In genomic region chr18:47932170-47932569, GRCh38 we compare ENCODE assay signal across 9 cellular contexts. TPM values are rescaled to one million over a fixed set of nuclear protein-coding genes. Genes with fewer than 3 reads are reported as not detected.
DNase-seq lines count a peak whose midpoint lies in the region; ATAC-seq, FAIRE-seq and TF ChIP-seq lines count a peak whose summit lies in the region.
"Had no signal": no experiment of that assay in that cellular context is flagged by ENCODE, and none has a peak within 500 bp of the region (broad histone marks: within the 10 kb centered on the region; RNA-seq: fewer than 3 reads in every experiment).

No MANE protein-coding gene starts in this region.

- no peak overlapping the region for H3K9ac ChIP-seq in PC-3 (ENCODE audit: low read length)
- H3K9ac ChIP-seq in endocrine pancreas (ENCODE audit: control insufficient read depth, insufficient read depth, low read length) = no peak overlapping the region

- intact Hi-C loops in PC-3 (cut with micrococcal nuclease) = loop anchor here (5.0 kb wide), 1 partner anchor 70 kb away; no protein-coding TSS in a partner anchor
- intact Hi-C loops in sigmoid colon (cut with DNase I) = loop anchor here (5.0 to 10.0 kb wide), 5 partner anchors 185 to 1555 kb away; partner anchors contain the start of genes C18orf32, CTIF and HDHD2

- H4K20me1 ChIP-seq in PC-3 (ENCODE audit: low read length) = no peaks in the 10 kb centered on the region

- no peaks in the 10 kb centered on the region; the same call in 1 of the 2 replicates for H3K4me1 ChIP-seq in PC-3 (ENCODE audit: insufficient read depth, low read length)
- H3K4me1 ChIP-seq in endocrine pancreas (ENCODE audit: control insufficient read depth, insufficient read depth, low read length) = peaks cover 7% of the 10 kb centered on the region
- peaks cover 0 to 31% (median 26%) of the 10 kb centered on the region in 4 donors for H3K4me1 ChIP-seq in sigmoid colon

- H3K4me3 ChIP-seq in PC-3 (ENCODE audit: low read length) = no peak overlapping the region; the same call in 1 of the 2 replicates
- peak overlapping the region; percentile 74 for H3K4me3 ChIP-seq in endocrine pancreas (ENCODE audit: control insufficient read depth, insufficient read depth, low read length)
- no peak overlapping the region for H3K4me3 ChIP-seq in sigmoid colon
- H3K4me3 ChIP-seq in foreskin fibroblast (ENCODE audit: low read depth in 1 of 2, low read length in 2 of 2) = no peak overlapping the region

- TF ChIP-seq POLR2A in GM12892 (IDR thresholded peaks at IDR 0.05; ENCODE audit: low read depth, low read length) (no peak), sigmoid colon (IDR thresholded peaks at IDR 0.05) (no peak)

- H3K9me2 ChIP-seq in PC-3 (replicated peaks; ENCODE audit: low read length) = no peaks in the 10 kb centered on the region

- TF ChIP-seq EP300 in sigmoid colon (IDR thresholded peaks at IDR 0.05) = no peak

- FAIRE-seq in GM12892 (lab: Jason Lieb, UNC) = peak; percentile 38

- no peak for TF ChIP-seq CTCF in PC-3 (conservative IDR thresholded peaks at IDR 0.05; ENCODE audit: low read depth, low read length)
- no peak for TF ChIP-seq CTCF in sigmoid colon (IDR thresholded peaks at IDR 0.05)
- TF ChIP-seq CTCF in foreskin fibroblast (IDR thresholded peaks at IDR 0.05; ENCODE audit: low read depth, low read length) = no peak

- peaks cover 27% of the 10 kb centered on the region for H3K79me2 ChIP-seq in PC-3 (ENCODE audit: low read length)

- DNase-seq in GM12892 (ENCODE audit: insufficient read length) (no peak), PC-3 (no peak), sigmoid colon (no peak), NCI-H1105 treated with DMSO at 0.1 percent for 48 hours (lab: John Stamatoyannopoulos, UW) (no peak), kidney tubule cell (ENCODE audit: low spot score) (no peak), foreskin fibroblast (no peak)
- DNase-seq: NCI-H2107 had no signal

- CTCF ChIA-PET in PC-3 (lab: Charles Lee) = no interaction called here

- H3K36me3 ChIP-seq in PC-3 (ENCODE audit: low read depth, low read length) (no peaks in the 10 kb centered on the region), endocrine pancreas (ENCODE audit: control insufficient read depth, insufficient read depth, low read length) (no peaks in the 10 kb centered on the region), sigmoid colon (no peaks in the 10 kb centered on the region)

- no peak overlapping the region for H3K27ac ChIP-seq in PC-3 (ENCODE audit: low read length)
- H3K27ac ChIP-seq in sigmoid colon = peak overlapping the region in 3 of 4 donors; percentile 94 to 96 (median 96)

- H3K27me3 ChIP-seq in PC-3 (ENCODE audit: low read length) (no peaks in the 10 kb centered on the region), endocrine pancreas (ENCODE audit: control insufficient read depth, insufficient read depth, low read length) (no peaks in the 10 kb centered on the region), sigmoid colon (no peaks in the 10 kb centered on the region)

- no peak overlapping the region for H2AFZ ChIP-seq in PC-3 (ENCODE audit: low read length)

- H3K9me3 ChIP-seq in PC-3 (ENCODE audit: low read length) (no peaks in the 10 kb centered on the region), endocrine pancreas (ENCODE audit: control insufficient read depth, low read length) (no peaks in the 10 kb centered on the region), sigmoid colon (no peaks in the 10 kb centered on the region)

- BruUV-seq in PC-3 (replicated peaks; lab: Mats Ljungman, UMichigan) = no TSS peak

- H3F3A ChIP-seq in PC-3 (ENCODE audit: low read length, unreplicated experiment) = no peaks in the 10 kb centered on the region

- peak overlapping the region; percentile 79 for H3K4me2 ChIP-seq in PC-3 (ENCODE audit: low read length)

- ATAC-seq in PC-3 (no peak), HG02973 (IDR thresholded peaks at IDR 0.05; ENCODE audit: unreplicated experiment) (no peak)

- POLR2A ChIA-PET in PC-3 (lab: Charles Lee; ENCODE audit: unreplicated experiment) = no interaction called here

- 79 to 82% methylated on average over 9 of the region's 9 CpGs for WGBS in sigmoid colon, 2 donors

RNA-seq across cellular contexts. Expression of gene SMAD2, which starts 1.7 kb away (rescaled TPM):
- polyA plus RNA-seq in GM12892 (2012; ENCODE audit: missing spikeins) = 84.0 TPM
- total RNA-seq in PC-3 (2014; rRNA removed) = 25.5 and 30.3 TPM in 2 replicates
- total RNA-seq in sigmoid colon = 100 to 1,000 TPM in 1 of 4 donors, 10 to 100 TPM in 3; 34.1 to 101 (median 45.5) TPM
- polyA plus RNA-seq in sigmoid colon = 10 to 100 TPM; 40.1 to 62.9 (median 58.9) TPM
